Comparison of ENCODE assay signal across 1 cellular context in the genomic region with DNA sequence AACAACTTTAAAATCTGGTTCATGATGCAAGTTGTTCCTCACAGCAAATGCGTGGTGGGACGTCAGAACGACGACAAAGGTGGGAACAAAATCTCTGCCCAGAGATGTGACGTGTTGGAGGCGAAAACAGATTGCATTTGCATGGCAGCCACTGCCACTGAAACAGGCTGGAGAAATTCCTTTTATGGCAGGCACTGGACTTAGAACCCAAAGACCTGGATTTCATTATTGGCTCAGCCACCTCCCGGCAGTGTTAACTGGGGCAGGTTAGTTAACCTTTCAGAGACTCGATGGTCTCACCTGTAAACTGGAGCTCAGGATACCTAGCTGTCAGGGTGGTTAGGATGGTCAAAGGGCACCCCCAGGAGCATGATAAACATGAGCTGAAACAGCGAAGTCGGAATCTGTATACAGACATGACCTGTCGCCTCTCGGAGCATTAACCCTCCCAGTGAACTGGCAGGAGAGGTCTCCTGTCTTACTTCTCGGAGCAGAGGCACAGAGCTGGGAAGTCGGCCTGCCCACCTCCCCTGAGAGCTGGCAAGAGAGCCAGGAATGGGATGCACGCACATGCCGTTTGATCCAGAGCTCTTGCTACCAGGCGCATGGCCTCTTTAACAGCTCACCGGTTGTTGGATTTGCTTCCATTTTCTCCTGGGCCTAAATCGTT.
TF ChIP-seq lines count a peak whose summit lies in the region.

No MANE protein-coding gene starts in this region.

TF ChIP-seq in liver, 16 proteins besides CTCF, POLR2A, EP300 and RAD21 (continued from another document):
- peak; percentile 33 for TF ChIP-seq TAF1 (conservative IDR thresholded peaks at IDR 0.05)
- peak; percentile 95 for TF ChIP-seq YY1 (IDR thresholded peaks at IDR 0.05)
- peak in 1 of 2 donors; percentile 65 for TF ChIP-seq EGR1 (IDR thresholded peaks at IDR 0.05; ENCODE audit: low read depth in 2 of 2)
- peak in 1 of 2 donors; percentile 58 for TF ChIP-seq GABPA (IDR thresholded peaks at IDR 0.05 in 1 of 2, conservative IDR thresholded peaks at IDR 0.05 in 1 of 2)
- peak; percentile 100 for TF ChIP-seq SP1 (IDR thresholded peaks at IDR 0.05)
- TF ChIP-seq JUND (IDR thresholded peaks at IDR 0.05): peak; percentile 65 to 92
- TF ChIP-seq, protein P1, sequence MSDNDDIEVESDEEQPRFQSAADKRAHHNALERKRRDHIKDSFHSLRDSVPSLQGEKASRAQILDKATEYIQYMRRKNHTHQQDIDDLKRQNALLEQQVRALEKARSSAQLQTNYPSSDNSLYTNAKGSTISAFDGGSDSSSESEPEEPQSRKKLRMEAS (IDR thresholded peaks at IDR 0.05): peak; percentile 94
- peak; percentile 79 for TF ChIP-seq NR2F2 (IDR thresholded peaks at IDR 0.05)
- TF ChIP-seq, protein P2, sequence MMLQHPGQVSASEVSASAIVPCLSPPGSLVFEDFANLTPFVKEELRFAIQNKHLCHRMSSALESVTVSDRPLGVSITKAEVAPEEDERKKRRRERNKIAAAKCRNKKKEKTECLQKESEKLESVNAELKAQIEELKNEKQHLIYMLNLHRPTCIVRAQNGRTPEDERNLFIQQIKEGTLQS (IDR thresholded peaks at IDR 0.05): peak; percentile 76
- TF ChIP-seq RXRA (IDR thresholded peaks at IDR 0.05): peak; percentile 99 to 100
- TF ChIP-seq FOXA1 (IDR thresholded peaks at IDR 0.05): peak; percentile 78
- TF ChIP-seq, protein P3, sequence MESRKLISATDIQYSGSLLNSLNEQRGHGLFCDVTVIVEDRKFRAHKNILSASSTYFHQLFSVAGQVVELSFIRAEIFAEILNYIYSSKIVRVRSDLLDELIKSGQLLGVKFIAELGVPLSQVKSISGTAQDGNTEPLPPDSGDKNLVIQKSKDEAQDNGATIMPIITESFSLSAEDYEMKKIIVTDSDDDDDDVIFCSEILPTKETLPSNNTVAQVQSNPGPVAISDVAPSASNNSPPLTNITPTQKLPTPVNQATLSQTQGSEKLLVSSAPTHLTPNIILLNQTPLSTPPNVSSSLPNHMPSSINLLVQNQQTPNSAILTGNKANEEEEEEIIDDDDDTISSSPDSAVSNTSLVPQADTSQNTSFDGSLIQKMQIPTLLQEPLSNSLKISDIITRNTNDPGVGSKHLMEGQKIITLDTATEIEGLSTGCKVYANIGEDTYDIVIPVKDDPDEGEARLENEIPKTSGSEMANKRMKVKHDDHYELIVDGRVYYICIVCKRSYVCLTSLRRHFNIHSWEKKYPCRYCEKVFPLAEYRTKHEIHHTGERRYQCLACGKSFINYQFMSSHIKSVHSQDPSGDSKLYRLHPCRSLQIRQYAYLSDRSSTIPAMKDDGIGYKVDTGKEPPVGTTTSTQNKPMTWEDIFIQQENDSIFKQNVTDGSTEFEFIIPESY (IDR thresholded peaks at IDR 0.05): peak; percentile 83
- TF ChIP-seq HNF4G (IDR thresholded peaks at IDR 0.05): peak; percentile 93
